Comparison of ENCODE assay signal across 11 cellular contexts in genomic region chr5:136020001-136020382, GRCh38. TPM values are rescaled to one million over a fixed set of nuclear protein-coding genes. Genes with fewer than 3 reads are reported as not detected.
DNase-seq lines count a peak whose midpoint lies in the region; ATAC-seq and TF ChIP-seq lines count a peak whose summit lies in the region.
"Had no signal": no experiment of that assay in that cellular context is flagged by ENCODE, and none has a peak within 500 bp of the region (broad histone marks: within the 10 kb centered on the region; RNA-seq: fewer than 3 reads in every experiment).

No MANE protein-coding gene starts in this region.

- H3K9me3 ChIP-seq in parathyroid adenoma (ENCODE audit: control insufficient read depth, low read length) (no peaks in the 10 kb centered on the region), vagina (no peaks in the 10 kb centered on the region)
- H3K9me3 ChIP-seq: upper lobe of left lung had no signal

- no peaks in the 10 kb centered on the region for H3K79me2 ChIP-seq in parathyroid adenoma

- no peak for TF ChIP-seq POLR2A in vagina (IDR thresholded peaks at IDR 0.05)

- DNase-seq in left ventricle myocardium superior (no peak), Right ventricle myocardium superior (no peak), epithelial cell of prostate (ENCODE audit: low read depth, low spot score) (no peak), vagina (ENCODE audit: extremely low spot score in 2 of 2) (no peak), left lobe of liver (ENCODE audit: low spot score) (no peak)
- DNase-seq: activated CD4-positive, alpha-beta T cell treated with anti-CD3 and anti-CD28 coated beads for 1 hour; effector CD4-positive, alpha-beta T cell had no signal

- H3K36me3 ChIP-seq in parathyroid adenoma (ENCODE audit: control insufficient read depth, insufficient read depth, low read length) (no peaks in the 10 kb centered on the region), vagina (no peaks in the 10 kb centered on the region)
- H3K36me3 ChIP-seq: upper lobe of left lung had no signal

- no peak overlapping the region for H3K4me3 ChIP-seq in parathyroid adenoma (ENCODE audit: low read depth, low read length)
- no peak overlapping the region for H3K4me3 ChIP-seq in vagina
- H3K4me3 ChIP-seq: upper lobe of left lung had no signal

- peak overlapping the region; percentile 72 for H3K27ac ChIP-seq in epithelial cell of prostate
- H3K27ac ChIP-seq in parathyroid adenoma: peak overlapping the region; percentile 49
- peak overlapping the region; percentile 59 for H3K27ac ChIP-seq in vagina

- intact Hi-C loops in left ventricle myocardium superior (cut with micrococcal nuclease): no loop called here
- intact Hi-C loops in Right ventricle myocardium superior (cut with DNase I): no loop called here
- intact Hi-C loops in vagina (cut with DNase I): no loop called here

- H3K27me3 ChIP-seq in parathyroid adenoma (ENCODE audit: control insufficient read depth, insufficient read depth, low read length): no peaks in the 10 kb centered on the region
- H3K27me3 ChIP-seq in vagina: no peaks in the 10 kb centered on the region
- H3K27me3 ChIP-seq: upper lobe of left lung had no signal

- ATAC-seq in left ventricle myocardium superior (peak; percentile 4), Right ventricle myocardium superior (ENCODE audit: poor library complexity) (no peak), left lobe of liver (no peak), GM21576 (IDR thresholded peaks at IDR 0.05; ENCODE audit: unreplicated experiment) (no peak), HG03039 (IDR thresholded peaks at IDR 0.05; ENCODE audit: unreplicated experiment) (no peak)

- TF ChIP-seq CTCF in parathyroid adenoma (IDR thresholded peaks at IDR 0.05) (no peak), vagina (IDR thresholded peaks at IDR 0.05) (no peak)

- no peak overlapping the region for H2AFZ ChIP-seq in parathyroid adenoma

- H3K4me2 ChIP-seq in parathyroid adenoma (ENCODE audit: low read length): no peak overlapping the region

- H3K4me1 ChIP-seq in parathyroid adenoma: no peaks in the 10 kb centered on the region
- H3K4me1 ChIP-seq in vagina: peaks cover 25% of the 10 kb centered on the region

- H3K9ac ChIP-seq in parathyroid adenoma: no peak overlapping the region

RNA-seq across cellular contexts. Expression of gene TGFBI, which starts 8.8 kb away (rescaled TPM):
- total RNA-seq in left ventricle myocardium superior: 47.6 TPM
- total RNA-seq in Right ventricle myocardium superior: 49.9 TPM
- total RNA-seq in vagina: 43.2 TPM
- 49.3 TPM for total RNA-seq in left lobe of liver
